In the genomic region with DNA sequence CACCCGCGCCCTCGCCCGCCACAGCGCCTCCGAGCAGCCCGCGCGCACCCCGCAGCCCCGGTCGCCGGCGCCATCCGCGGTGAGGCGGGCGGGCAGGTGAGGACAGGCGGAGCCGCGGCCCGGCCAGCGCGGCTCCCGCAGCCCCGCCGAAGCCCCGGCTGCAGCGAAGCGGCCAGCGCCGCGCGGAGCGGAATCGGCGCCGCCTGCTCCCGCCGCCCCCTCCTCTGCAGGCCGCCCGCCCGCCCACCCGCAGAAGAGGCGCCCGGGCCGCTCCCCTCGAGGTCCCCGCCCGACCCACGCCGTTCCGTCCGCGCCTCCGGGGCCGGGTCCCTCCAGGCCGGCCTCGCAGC, we compare ENCODE assay signal across 13 cellular contexts. TPM values are rescaled to one million over a fixed set of nuclear protein-coding genes. Genes with fewer than 3 reads are reported as not detected.
DNase-seq lines count a peak whose midpoint lies in the region; ATAC-seq, FAIRE-seq and TF ChIP-seq lines count a peak whose summit lies in the region.
"Had no signal": no experiment of that assay in that cellular context is flagged by ENCODE, and none has a peak within 500 bp of the region (broad histone marks: within the 10 kb centered on the region; RNA-seq: fewer than 3 reads in every experiment).

No MANE protein-coding gene starts in this region.

- no peak overlapping the region for H2AFZ ChIP-seq in Loucy (ENCODE audit: low read length)

- FAIRE-seq in pancreas (lab: Jason Lieb, UNC), result no peak
- FAIRE-seq: GM12892 had no signal

- H3K4me3 ChIP-seq in AG04449 (ENCODE audit: low read depth, low read length), result peak overlapping the region; percentile 55
- peak overlapping the region; percentile 92 for H3K4me3 ChIP-seq in Loucy (ENCODE audit: low read length, poor library complexity, severe bottlenecking)
- H3K4me3 ChIP-seq in esophagus squamous epithelium, result peak overlapping the region; percentile 49 to 86 (median 63)
- peak overlapping the region; percentile 59 to 92 (median 85) for H3K4me3 ChIP-seq in pancreas

- H3K27ac ChIP-seq in esophagus squamous epithelium (peak overlapping the region in 2 of 4 donors; percentile 75 to 80), pancreas (peak overlapping the region; percentile 87 to 96 (median 90))

- DNase-seq in AG04449 (ENCODE audit: low read depth, low spot score), result no peak
- no peak for DNase-seq in esophagus squamous epithelium (lab: John Stamatoyannopoulos, UW)
- no peak for DNase-seq in pancreas
- no peak for DNase-seq in NCI-H524 treated with DMSO at 0.1 percent for 48 hours (lab: John Stamatoyannopoulos, UW)
- DNase-seq in posterior cingulate gyrus, result no peak
- no peak for DNase-seq in HK-2 (ENCODE audit: unreplicated experiment)
- no peak for DNase-seq in cerebellar cortex (ENCODE audit: low spot score)
- DNase-seq: CD4-positive, CD25-positive, alpha-beta regulatory T cell; MV-4-11 had no signal

- H3K9me2 ChIP-seq in Loucy (replicated peaks; ENCODE audit: low read depth, low read length), result no peaks in the 10 kb centered on the region

- peaks cover 28% of the 10 kb centered on the region for H3K4me1 ChIP-seq in Loucy (ENCODE audit: insufficient read depth, low read length, poor library complexity, severe bottlenecking)
- peaks cover 17 to 53% (median 28%) of the 10 kb centered on the region in 3 donors for H3K4me1 ChIP-seq in esophagus squamous epithelium
- peaks cover 5 to 16% (median 11%) of the 10 kb centered on the region in 3 donors for H3K4me1 ChIP-seq in pancreas

- H3K36me3 ChIP-seq in Loucy (ENCODE audit: insufficient read depth, low read length), result no peaks in the 10 kb centered on the region
- H3K36me3 ChIP-seq in esophagus squamous epithelium, result no peaks in the 10 kb centered on the region
- no peaks in the 10 kb centered on the region for H3K36me3 ChIP-seq in pancreas

- CTCF ChIA-PET in AG04449 (lab: Yijun Ruan, JAX), result interaction anchor here (1.2 to 1.7 kb wide), 2 partner anchors 340 to 353 kb away, joined by 4 to 5 read pairs; no protein-coding TSS in a partner anchor

- intact Hi-C loops in esophagus squamous epithelium (cut with DNase I), result no loop called here
- intact Hi-C loops in pancreas (cut with DNase I), result no loop called here
- intact Hi-C loops in posterior cingulate gyrus (cut with DNase I), result no loop called here

- H3K27me3 ChIP-seq in Loucy (ENCODE audit: insufficient read depth, low read length, poor library complexity, severe bottlenecking) (no peaks in the 10 kb centered on the region), esophagus squamous epithelium (peaks cover 22 to 98% (median 43%) of the 10 kb centered on the region in 4 donors), pancreas (no peaks in the 10 kb centered on the region)

- no peaks in the 10 kb centered on the region for H3K9me3 ChIP-seq in Loucy (ENCODE audit: insufficient read depth, low read depth, low read length)
- no peaks in the 10 kb centered on the region for H3K9me3 ChIP-seq in esophagus squamous epithelium
- no peaks in the 10 kb centered on the region for H3K9me3 ChIP-seq in pancreas

- H3K79me2 ChIP-seq in Loucy (ENCODE audit: insufficient read depth, low read length), result peaks cover 84% of the 10 kb centered on the region

- no peaks in the 10 kb centered on the region for H3F3A ChIP-seq in Loucy (ENCODE audit: low read depth)

- TF ChIP-seq CTCF in AG04449 (IDR thresholded peaks at IDR 0.05; ENCODE audit: insufficient read depth, low read length, missing control alignments) (no peak), Loucy (conservative IDR thresholded peaks at IDR 0.05; ENCODE audit: low read length) (no peak), esophagus squamous epithelium (IDR thresholded peaks at IDR 0.05) (no peak), pancreas (IDR thresholded peaks at IDR 0.05) (no peak)

- peak overlapping the region; percentile 89 for H3K9ac ChIP-seq in Loucy (ENCODE audit: low read depth, low read length, poor library complexity, severe bottlenecking)

- no peak for TF ChIP-seq POLR2A in esophagus squamous epithelium (IDR thresholded peaks at IDR 0.05)

- H3K4me2 ChIP-seq in Loucy (ENCODE audit: low read depth, low read length, poor library complexity, severe bottlenecking), result peak overlapping the region; percentile 71

- no CpG with 5 or more reads among the region's 59 CpGs for WGBS in esophagus squamous epithelium, 2 donors
- WGBS in pancreas, 2 donors, result 0 to 2% methylated on average over 18 to 59 of the region's 59 CpGs

- no peak for ATAC-seq in pancreas

- H4K20me1 ChIP-seq in Loucy (ENCODE audit: insufficient read depth, low read length, poor library complexity, severe bottlenecking), result peaks cover 33% of the 10 kb centered on the region

- POLR2A ChIA-PET in AG04449 (lab: Yijun Ruan, JAX), result no interaction called here

RNA-seq across cellular contexts. Expression of gene PRDM16, which starts 1.3 kb away (rescaled TPM):
- total RNA-seq in esophagus squamous epithelium (under 1 TPM; 0.08 to 0.19 (median 0.12) TPM), pancreas (10 to 100 TPM; 10.7 to 19.1 (median 14.9) TPM)
- 10 to 100 TPM in 1 of 2 donors, 1 to 10 TPM in 1; 6.6 to 19.2 TPM for polyA plus RNA-seq in pancreas
- total RNA-seq: dermis microvascular lymphatic vessel endothelial cell had no signal
- polyA plus RNA-seq: CD4-positive, CD25-positive, alpha-beta regulatory T cell had no signal

RNA-seq across cellular contexts. Expression of gene ACTRT2, which starts 49.0 kb away (rescaled TPM):
- not detected for total RNA-seq in esophagus squamous epithelium
- not detected for total RNA-seq in pancreas
- not detected for polyA plus RNA-seq in pancreas
- total RNA-seq: CD4-positive, CD25-positive, alpha-beta regulatory T cell; dermis microvascular lymphatic vessel endothelial cell; renal cortical epithelial cell had no signal
- polyA plus RNA-seq: CD4-positive, CD25-positive, alpha-beta regulatory T cell had no signal

Comparison
In these comparisons a context has a peak if more than half of its experiments do, and no peak if none do; other contexts are left out.
1. RNA of gene PRDM16, which starts 1.3 kb away (total RNA-seq): 10.7 to 19.1 TPM in pancreas; 0.08 to 0.19 TPM in esophagus squamous epithelium; every median in the first group is over 4 times any median in the second.
2. Peak in every context shown above with its lines, with median percentiles within 50 percentile points of each other: H3K4me3 ChIP-seq.